Comparison of ENCODE assay signal across 6 cellular contexts in the genomic region with DNA sequence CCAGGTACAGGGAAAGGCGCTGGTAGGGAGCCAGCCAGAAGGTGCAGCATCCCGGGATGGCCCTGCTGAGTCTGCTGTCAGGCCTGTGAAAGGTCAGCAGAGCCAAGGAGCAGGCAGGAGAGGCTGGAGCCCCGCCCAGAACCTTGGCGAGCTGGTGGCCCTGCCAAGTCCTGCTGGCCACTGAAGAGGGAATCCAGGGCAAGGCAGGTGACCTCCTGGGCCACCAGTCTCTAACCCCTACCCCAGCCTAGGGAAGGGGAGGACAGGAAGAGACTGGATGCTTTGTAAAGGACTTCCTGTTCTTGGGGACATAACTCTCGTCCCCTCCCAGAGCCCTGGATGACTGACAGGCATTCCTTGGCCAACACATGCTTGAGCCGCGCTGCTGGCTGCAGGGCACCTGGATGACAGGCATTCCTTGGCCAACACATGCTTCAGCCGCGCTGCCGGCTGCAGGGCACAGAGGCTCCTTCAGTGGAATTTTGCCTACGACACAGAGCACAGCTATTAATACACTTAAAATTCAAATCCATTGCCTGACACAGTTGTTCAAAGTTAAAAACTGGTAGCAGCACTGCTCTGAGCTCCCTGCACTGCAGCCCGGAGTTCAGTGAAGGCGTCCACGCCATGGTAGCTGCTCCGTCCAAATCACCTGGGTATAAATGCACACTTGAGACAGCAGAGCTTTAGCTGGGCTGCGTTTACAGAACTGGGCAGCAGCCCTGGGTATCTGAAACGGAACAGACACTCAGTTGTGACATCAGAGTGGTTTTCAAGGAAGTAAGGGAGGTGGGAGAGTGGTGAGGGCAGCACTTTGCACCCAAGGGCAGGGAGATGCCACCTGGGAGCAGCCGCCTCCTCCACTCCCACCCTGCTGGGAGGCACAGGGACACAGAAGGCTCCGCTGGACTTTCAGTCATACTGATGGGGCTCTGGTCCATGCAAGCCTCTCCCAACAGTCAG. TPM values are rescaled to one million over a fixed set of nuclear protein-coding genes. Genes with fewer than 3 reads are reported as not detected.
DNase-seq lines count a peak whose midpoint lies in the region; ATAC-seq and TF ChIP-seq lines count a peak whose summit lies in the region.

No MANE protein-coding gene starts in this region.

- no peak overlapping the region for H3K27ac Mint-ChIP-seq in activated naive CD8-positive, alpha-beta T cell treated with anti-CD3 and anti-CD28 coated beads, Interleukin-2, amount 10 ng/mL, durations not matched to agents 7 days and 5 days
- peak overlapping the region; percentile 81 for H3K27ac Mint-ChIP-seq in neural crest cell (ENCODE audit: unreplicated experiment)

- DNase-seq in HT-29 (ENCODE audit: low spot score), result peak; percentile 67
- no peak for DNase-seq in activated naive CD8-positive, alpha-beta T cell treated with anti-CD3 and anti-CD28 coated beads, Interleukin-2, amount 10 ng/mL, durations not matched to agents 7 days and 5 days
- DNase-seq in neural crest cell (ENCODE audit: low read depth, low spot score), result no peak
- no peak for DNase-seq in central memory CD4-positive, alpha-beta T cell
- no peak for DNase-seq in GM19238 (ENCODE audit: insufficient read length, low spot score)

- H3K9me3 Mint-ChIP-seq in activated naive CD8-positive, alpha-beta T cell treated with anti-CD3 and anti-CD28 coated beads, Interleukin-2, amount 10 ng/mL, durations not matched to agents 7 days and 5 days, result no peaks in the 10 kb centered on the region
- no peaks in the 10 kb centered on the region for H3K9me3 Mint-ChIP-seq in neural crest cell

- TF ChIP-seq CTCF in neural crest cell (conservative IDR thresholded peaks at IDR 0.05), result no peak

- POLR2A ChIA-PET in activated naive CD8-positive, alpha-beta T cell treated with anti-CD3 and anti-CD28 coated beads, Interleukin-2, amount 10 ng/mL, durations not matched to agents 7 days and 5 days (lab: Charles Lee), result no interaction called here

- H3K4me3 Mint-ChIP-seq in activated naive CD8-positive, alpha-beta T cell treated with anti-CD3 and anti-CD28 coated beads, Interleukin-2, amount 10 ng/mL, durations not matched to agents 7 days and 5 days, result peak overlapping the region; percentile 84
- peak overlapping the region; percentile 94 for H3K4me3 Mint-ChIP-seq in neural crest cell

- no peaks in the 10 kb centered on the region for H3K27me3 Mint-ChIP-seq in activated naive CD8-positive, alpha-beta T cell treated with anti-CD3 and anti-CD28 coated beads, Interleukin-2, amount 10 ng/mL, durations not matched to agents 7 days and 5 days
- peaks cover 8% of the 10 kb centered on the region for H3K27me3 Mint-ChIP-seq in neural crest cell (ENCODE audit: low read depth)

- peaks cover 2% of the 10 kb centered on the region for H3K36me3 Mint-ChIP-seq in activated naive CD8-positive, alpha-beta T cell treated with anti-CD3 and anti-CD28 coated beads, Interleukin-2, amount 10 ng/mL, durations not matched to agents 7 days and 5 days
- peaks cover 6% of the 10 kb centered on the region for H3K36me3 Mint-ChIP-seq in neural crest cell (ENCODE audit: low read depth)

- peaks cover 20% of the 10 kb centered on the region for H3K4me1 Mint-ChIP-seq in activated naive CD8-positive, alpha-beta T cell treated with anti-CD3 and anti-CD28 coated beads, Interleukin-2, amount 10 ng/mL, durations not matched to agents 7 days and 5 days
- peaks cover 28% of the 10 kb centered on the region for H3K4me1 Mint-ChIP-seq in neural crest cell

- ATAC-seq in activated naive CD8-positive, alpha-beta T cell treated with anti-CD3 and anti-CD28 coated beads, Interleukin-2, amount 10 ng/mL, durations not matched to agents 7 days and 5 days (ENCODE audit: low read depth), result no peak
- no peak for ATAC-seq in GM21381 (IDR thresholded peaks at IDR 0.05; ENCODE audit: unreplicated experiment)

RNA-seq across cellular contexts. Expression of a gene that starts 2.0 kb away (rescaled TPM):
- total RNA-seq in HT-29 (2014; rRNA removed; shearing (Covaris generic)), result 33.6 and 34.6 TPM in 2 replicates
- 10 to 100 TPM; 17.3 to 18.4 TPM for total RNA-seq in activated naive CD8-positive, alpha-beta T cell treated with anti-CD3 and anti-CD28 coated beads, Interleukin-2, amount 10 ng/mL, durations not matched to agents 7 days and 5 days
- total RNA-seq in neural crest cell, result 31.2 and 32.0 TPM in 2 replicates

RNA-seq across cellular contexts. Expression of a gene that starts 2.0 kb away (rescaled TPM):
- 82.0 and 98.7 TPM in 2 replicates for total RNA-seq in HT-29 (2014; rRNA removed; shearing (Covaris generic))
- total RNA-seq in activated naive CD8-positive, alpha-beta T cell treated with anti-CD3 and anti-CD28 coated beads, Interleukin-2, amount 10 ng/mL, durations not matched to agents 7 days and 5 days, result 10 to 100 TPM; 22.6 to 23.2 TPM
- total RNA-seq in neural crest cell, result 47.3 and 50.2 TPM in 2 replicates

RNA-seq across cellular contexts. Expression of a gene that starts 7.4 kb away (rescaled TPM):
- total RNA-seq in HT-29 (2014; rRNA removed; shearing (Covaris generic)), result 98.9 and 117 TPM in 2 replicates
- total RNA-seq in activated naive CD8-positive, alpha-beta T cell treated with anti-CD3 and anti-CD28 coated beads, Interleukin-2, amount 10 ng/mL, durations not matched to agents 7 days and 5 days, result 10 to 100 TPM; 32.1 to 33.1 TPM
- total RNA-seq in neural crest cell, result 68.1 and 69.2 TPM in 2 replicates

RNA-seq across cellular contexts. Expression of a gene that starts 10.7 kb away (rescaled TPM):
- total RNA-seq in HT-29 (2014; rRNA removed; shearing (Covaris generic)), result 83.8 and 87.2 TPM in 2 replicates
- 10 to 100 TPM; 34.1 to 34.8 TPM for total RNA-seq in activated naive CD8-positive, alpha-beta T cell treated with anti-CD3 and anti-CD28 coated beads, Interleukin-2, amount 10 ng/mL, durations not matched to agents 7 days and 5 days
- 37.5 and 38.9 TPM in 2 replicates for total RNA-seq in neural crest cell

RNA-seq across cellular contexts. Expression of a gene that starts 16.2 kb away (rescaled TPM):
- total RNA-seq in HT-29 (2014; rRNA removed; shearing (Covaris generic)), result 0.08 and 2.5 TPM in 2 replicates
- total RNA-seq in activated naive CD8-positive, alpha-beta T cell treated with anti-CD3 and anti-CD28 coated beads, Interleukin-2, amount 10 ng/mL, durations not matched to agents 7 days and 5 days, result 1 to 10 TPM in 1 of 2 experiments, under 1 TPM in 1; 0.88 to 1.1 TPM
- 18.9 and 20.2 TPM in 2 replicates for total RNA-seq in neural crest cell
